ENCODE assay signal across 10 cellular contexts in the genomic region with DNA sequence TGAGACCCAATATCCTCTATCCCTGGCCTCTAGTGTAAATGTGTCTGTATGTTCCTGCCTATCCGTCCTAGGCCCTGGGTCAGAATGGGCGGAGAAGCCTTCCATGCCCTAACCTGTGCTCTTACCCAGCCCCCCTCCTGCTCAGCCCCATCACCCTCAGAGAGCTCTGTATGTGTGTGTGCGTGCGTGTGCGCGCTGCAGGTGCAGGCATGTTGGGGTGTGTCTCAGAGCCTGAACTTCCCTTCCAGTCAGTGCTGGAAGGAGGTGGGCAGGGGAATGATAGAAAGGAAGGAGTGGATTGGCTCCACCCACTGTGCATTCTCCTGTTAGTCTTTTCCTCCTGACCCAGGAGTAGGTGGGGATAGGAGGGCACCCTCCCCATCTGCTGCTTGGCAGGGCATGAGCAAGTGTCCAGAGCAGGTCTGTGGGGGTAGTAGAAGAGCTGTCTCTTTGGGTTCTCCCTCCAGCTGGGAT. TPM values are rescaled to one million over a fixed set of nuclear protein-coding genes. Genes with fewer than 3 reads are reported as not detected.
DNase-seq lines count a peak whose midpoint lies in the region; ATAC-seq and TF ChIP-seq lines count a peak whose summit lies in the region.
"Had no signal": no experiment of that assay in that cellular context is flagged by ENCODE, and none has a peak within 500 bp of the region (broad histone marks: within the 10 kb centered on the region; RNA-seq: fewer than 3 reads in every experiment).

No MANE protein-coding gene starts in this region.

- H3K27ac ChIP-seq in HUES64 (ENCODE audit: low read depth, low read length), result peak overlapping the region; percentile 10; the same call in 1 of the 2 replicates
- H3K27ac ChIP-seq: ovary had no signal

- H3K4me3 ChIP-seq in HUES64 (ENCODE audit: low read length), result no peak overlapping the region
- H3K4me3 ChIP-seq: ovary had no signal

- DNase-seq in Caki2 (ENCODE audit: low read depth), result peak; percentile 81
- no peak for DNase-seq in activated naive CD8-positive, alpha-beta T cell treated with anti-CD3 and anti-CD28 coated beads, Interleukin-2, amount 50 U/mL, for 24 hours
- no peak for DNase-seq in mesothelial cell of epicardium (ENCODE audit: low spot score in 2 of 2, unreplicated experiment in 2 of 2)
- no peak for DNase-seq in effector CD4-positive, alpha-beta T cell
- DNase-seq in DMS114 treated with DMSO at 0.1 percent for 48 hours (lab: John Stamatoyannopoulos, UW; ENCODE audit: unreplicated experiment), result no peak
- DNase-seq: substantia nigra had no signal

- H3K27me3 Mint-ChIP-seq in activated naive CD8-positive, alpha-beta T cell treated with anti-CD3 and anti-CD28 coated beads, Interleukin-2, amount 50 U/mL, for 24 hours, result no peaks in the 10 kb centered on the region
- no peaks in the 10 kb centered on the region for H3K27me3 Mint-ChIP-seq in mesothelial cell of epicardium (ENCODE audit: low read depth)

- ATAC-seq in activated naive CD8-positive, alpha-beta T cell treated with anti-CD3 and anti-CD28 coated beads, Interleukin-2, amount 50 U/mL, for 24 hours, result no peak
- ATAC-seq in HG03521 (IDR thresholded peaks at IDR 0.05; ENCODE audit: unreplicated experiment) (no peak), HG03571 (IDR thresholded peaks at IDR 0.05; ENCODE audit: unreplicated experiment) (no peak)

- peaks cover 61% of the 10 kb centered on the region for H3K36me3 Mint-ChIP-seq in activated naive CD8-positive, alpha-beta T cell treated with anti-CD3 and anti-CD28 coated beads, Interleukin-2, amount 50 U/mL, for 24 hours (ENCODE audit: low read depth)
- peaks cover 30% of the 10 kb centered on the region for H3K36me3 Mint-ChIP-seq in mesothelial cell of epicardium

- 97% methylated on average over 6 of the region's 6 CpGs for WGBS in HUES64

- H3K27ac Mint-ChIP-seq in activated naive CD8-positive, alpha-beta T cell treated with anti-CD3 and anti-CD28 coated beads, Interleukin-2, amount 50 U/mL, for 24 hours, result peak overlapping the region; percentile 55
- peak overlapping the region; percentile 95 for H3K27ac Mint-ChIP-seq in mesothelial cell of epicardium

- peaks cover 62% of the 10 kb centered on the region for H3K36me3 ChIP-seq in HUES64 (ENCODE audit: insufficient read depth, low read length)
- H3K36me3 ChIP-seq: ovary had no signal

- no peak overlapping the region for H3K9ac ChIP-seq in HUES64 (ENCODE audit: low read depth, low read length)

- H3K9me3 ChIP-seq in HUES64 (ENCODE audit: insufficient read depth, low read depth, low read length), result no peaks in the 10 kb centered on the region
- H3K9me3 ChIP-seq: ovary had no signal

- H3K4me1 ChIP-seq in HUES64 (ENCODE audit: insufficient read depth, low read length), result peaks cover 14% of the 10 kb centered on the region

- no peaks in the 10 kb centered on the region for H3K27me3 ChIP-seq in HUES64 (ENCODE audit: insufficient read depth, low read length)
- H3K27me3 ChIP-seq: ovary had no signal

- peaks cover 59% of the 10 kb centered on the region for H3K4me1 Mint-ChIP-seq in activated naive CD8-positive, alpha-beta T cell treated with anti-CD3 and anti-CD28 coated beads, Interleukin-2, amount 50 U/mL, for 24 hours
- peaks cover 50% of the 10 kb centered on the region for H3K4me1 Mint-ChIP-seq in mesothelial cell of epicardium

- H3K9me3 Mint-ChIP-seq in activated naive CD8-positive, alpha-beta T cell treated with anti-CD3 and anti-CD28 coated beads, Interleukin-2, amount 50 U/mL, for 24 hours, result no peaks in the 10 kb centered on the region
- no peaks in the 10 kb centered on the region for H3K9me3 Mint-ChIP-seq in mesothelial cell of epicardium

- no peak overlapping the region for H3K4me3 Mint-ChIP-seq in activated naive CD8-positive, alpha-beta T cell treated with anti-CD3 and anti-CD28 coated beads, Interleukin-2, amount 50 U/mL, for 24 hours
- H3K4me3 Mint-ChIP-seq in mesothelial cell of epicardium, result no peak overlapping the region

- TF ChIP-seq CTCF in mesothelial cell of epicardium (IDR thresholded peaks at IDR 0.05; ENCODE audit: unreplicated experiment), result no peak

- in situ Hi-C loops in Caki2 (cut with HindIII; ENCODE audit: low pct_unique_long_range_greater_than_20kb, low sequenced_read_pairs), result no loop called here

RNA-seq across cellular contexts. Expression of a gene that starts 7.2 kb away (rescaled TPM):
- total RNA-seq in Caki2 (2014; rRNA removed; shearing (Covaris generic); ENCODE audit: low replicate concordance), result 15.1 and 35.8 TPM in 2 replicates
- polyA plus RNA-seq in HUES64 (2013, experiment 1 of 2), result 16.1 TPM
- 20.5 TPM for polyA plus RNA-seq in HUES64 (2013, experiment 2 of 2)
- 52.7 to 53.7 TPM (median 52.9 TPM) in 3 replicates for total RNA-seq in mesothelial cell of epicardium

RNA-seq across cellular contexts. Expression of a gene that starts 15.0 kb away (rescaled TPM):
- total RNA-seq in Caki2 (2014; rRNA removed; shearing (Covaris generic); ENCODE audit: low replicate concordance), result 98.6 and 107 TPM in 2 replicates
- 24.3 TPM for polyA plus RNA-seq in HUES64 (2013, experiment 1 of 2)
- 28.5 TPM for polyA plus RNA-seq in HUES64 (2013, experiment 2 of 2)
- total RNA-seq in mesothelial cell of epicardium, result 151 to 167 TPM (median 160 TPM) in 3 replicates

RNA-seq across cellular contexts. Expression of a gene that starts 17.5 kb away (rescaled TPM):
- total RNA-seq in Caki2 (2014; rRNA removed; shearing (Covaris generic); ENCODE audit: low replicate concordance), result 23.1 and 23.8 TPM in 2 replicates
- 20.3 TPM for polyA plus RNA-seq in HUES64 (2013, experiment 1 of 2)
- polyA plus RNA-seq in HUES64 (2013, experiment 2 of 2), result 22.6 TPM
- 19.7 to 23.2 TPM (median 21.8 TPM) in 3 replicates for total RNA-seq in mesothelial cell of epicardium

RNA-seq across cellular contexts. Expression of a gene that starts 32.1 kb away (rescaled TPM):
- total RNA-seq in Caki2 (2014; rRNA removed; shearing (Covaris generic); ENCODE audit: low replicate concordance), result 23.5 and 28.4 TPM in 2 replicates
- 30.2 TPM for polyA plus RNA-seq in HUES64 (2013, experiment 1 of 2)
- polyA plus RNA-seq in HUES64 (2013, experiment 2 of 2), result 32.8 TPM
- 229 to 253 TPM (median 243 TPM) in 3 replicates for total RNA-seq in mesothelial cell of epicardium

RNA-seq across cellular contexts. Expression of a gene that starts 46.2 kb away (rescaled TPM):
- total RNA-seq in Caki2 (2014; rRNA removed; shearing (Covaris generic); ENCODE audit: low replicate concordance), result not detected in 2 replicates
- 0.05 TPM for polyA plus RNA-seq in HUES64 (2013, experiment 1 of 2)
- not detected for polyA plus RNA-seq in HUES64 (2013, experiment 2 of 2)
- total RNA-seq in mesothelial cell of epicardium, result 0.22 to 0.59 TPM (median 0.27 TPM) in 3 replicates
